In genomic region chr3:71447197-71447596, GRCh38 we compare ENCODE assay signal across 13 cellular contexts.
DNase-seq lines count a peak whose midpoint lies in the region; ATAC-seq, FAIRE-seq and TF ChIP-seq lines count a peak whose summit lies in the region.
"Had no signal": no experiment of that assay in that cellular context is flagged by ENCODE, and none has a peak within 500 bp of the region (broad histone marks: within the 10 kb centered on the region; RNA-seq: fewer than 3 reads in every experiment).

No MANE protein-coding gene starts in this region.

- H2BK15ac ChIP-seq in mesenchymal stem cell (ENCODE audit: low read depth, poor library complexity, severe bottlenecking), result no peak overlapping the region

- H2BK5ac ChIP-seq in mesenchymal stem cell (ENCODE audit: low read depth, low read length, poor library complexity, severe bottlenecking), result no peak overlapping the region

- peak; percentile 68 for FAIRE-seq in GM12891 (lab: Jason Lieb, UNC)
- no peak for FAIRE-seq in urothelium cell line (lab: Jason Lieb, UNC)

- WGBS in mesenchymal stem cell, result 78% methylated on average over 2 of the region's 2 CpGs

- H3K27me3 Mint-ChIP-seq in activated naive CD8-positive, alpha-beta T cell treated with anti-CD3 and anti-CD28 coated beads, Interleukin-2, amount 10 ng/mL, durations not matched to agents 7 days and 5 days, result no peaks in the 10 kb centered on the region

- TF ChIP-seq POLR2A in GM12891 (IDR thresholded peaks at IDR 0.05; ENCODE audit: low read depth, low read length), result no peak

- H3K27ac Mint-ChIP-seq in activated naive CD8-positive, alpha-beta T cell treated with anti-CD3 and anti-CD28 coated beads, Interleukin-2, amount 10 ng/mL, durations not matched to agents 7 days and 5 days, result peak overlapping the region; percentile 81

- POLR2A ChIA-PET in activated naive CD8-positive, alpha-beta T cell treated with anti-CD3 and anti-CD28 coated beads, Interleukin-2, amount 10 ng/mL, durations not matched to agents 7 days and 5 days (lab: Charles Lee), result interaction anchor here (0.8 to 9.4 kb wide), 3 partner anchors 6 to 145 kb away, joined by 3 to 98 read pairs (median 3); no protein-coding TSS in a partner anchor

- H3K4ac ChIP-seq in mesenchymal stem cell (ENCODE audit: low read depth in 1 of 2, low read length in 2 of 2), result no peak overlapping the region

- no peak overlapping the region for H3K14ac ChIP-seq in mesenchymal stem cell (ENCODE audit: low read length in 2 of 2)

- H3K27me3 ChIP-seq in BLaER1 (no peaks in the 10 kb centered on the region), mesenchymal stem cell (ENCODE audit: control insufficient read depth in 1 of 2, insufficient read depth in 1 of 2, low read length in 2 of 2) (no peaks in the 10 kb centered on the region)
- H3K27me3 ChIP-seq: hepatocyte had no signal

- H4K8ac ChIP-seq in mesenchymal stem cell (ENCODE audit: low read length), result no peak overlapping the region

- H3K9ac ChIP-seq in BLaER1 (no peak overlapping the region), mesenchymal stem cell (ENCODE audit: low read length) (no peak overlapping the region)
- H3K9ac ChIP-seq: parathyroid adenoma, SK-N-SH had no signal

- no peaks in the 10 kb centered on the region for H4K20me1 ChIP-seq in BLaER1

- H3K18ac ChIP-seq in mesenchymal stem cell (ENCODE audit: low read depth in 1 of 2, low read length in 2 of 2), result peak overlapping the region in 1 of 2 experiments; percentile 55

- peak overlapping the region in 1 of 2 experiments; percentile 67 for H2BK12ac ChIP-seq in mesenchymal stem cell (ENCODE audit: low read length in 2 of 2)

- H2AK5ac ChIP-seq in mesenchymal stem cell (ENCODE audit: low read length, severe bottlenecking), result peak overlapping the region; percentile 31

- no peak for ATAC-seq in activated naive CD8-positive, alpha-beta T cell treated with anti-CD3 and anti-CD28 coated beads, Interleukin-2, amount 10 ng/mL, durations not matched to agents 7 days and 5 days (ENCODE audit: low read depth)
- ATAC-seq in HG02571 (IDR thresholded peaks at IDR 0.05; ENCODE audit: unreplicated experiment) (no peak), HG02970 (IDR thresholded peaks at IDR 0.05; ENCODE audit: low FRiP score, unreplicated experiment) (no peak)

- no peaks in the 10 kb centered on the region for H3K9me3 Mint-ChIP-seq in activated naive CD8-positive, alpha-beta T cell treated with anti-CD3 and anti-CD28 coated beads, Interleukin-2, amount 10 ng/mL, durations not matched to agents 7 days and 5 days

- H3K36me3 ChIP-seq in BLaER1, result no peaks in the 10 kb centered on the region
- peaks cover 0 to 9% of the 10 kb centered on the region in 2 experiments for H3K36me3 ChIP-seq in mesenchymal stem cell (ENCODE audit: control insufficient read depth in 1 of 2, insufficient read depth in 2 of 2, low read depth in 1 of 2, low read length in 2 of 2)

- H3K36me3 Mint-ChIP-seq in activated naive CD8-positive, alpha-beta T cell treated with anti-CD3 and anti-CD28 coated beads, Interleukin-2, amount 10 ng/mL, durations not matched to agents 7 days and 5 days, result peaks cover 3% of the 10 kb centered on the region

- no peak overlapping the region for H3K23ac ChIP-seq in mesenchymal stem cell (ENCODE audit: low read length in 2 of 2)

- no peak for DNase-seq in GM12891 (ENCODE audit: insufficient read length, low spot score)
- DNase-seq in activated naive CD8-positive, alpha-beta T cell treated with anti-CD3 and anti-CD28 coated beads, Interleukin-2, amount 10 ng/mL, durations not matched to agents 7 days and 5 days, result no peak
- DNase-seq in mesenchymal stem cell, result no peak
- DNase-seq in urothelium cell line (ENCODE audit: low spot score), result no peak
- DNase-seq in stimulated activated CD4-positive, alpha-beta T cell treated with anti-CD3 and anti-CD28 coated beads, Interleukin-4, amount 100 ng/mL, for 1 hour, result no peak
- DNase-seq: GF-D8, NCI-H146, SK-N-SH had no signal

- peak overlapping the region; percentile 86 for H3K4me2 ChIP-seq in BLaER1
- no peak overlapping the region for H3K4me2 ChIP-seq in mesenchymal stem cell (ENCODE audit: low read length, poor library complexity, severe bottlenecking)
- H3K4me2 ChIP-seq: hepatocyte had no signal

- H3K4me3 Mint-ChIP-seq in activated naive CD8-positive, alpha-beta T cell treated with anti-CD3 and anti-CD28 coated beads, Interleukin-2, amount 10 ng/mL, durations not matched to agents 7 days and 5 days, result peak overlapping the region; percentile 26

- H3K4me3 ChIP-seq in BLaER1 (no peak overlapping the region), mesenchymal stem cell (ENCODE audit: insufficient read depth in 1 of 2, low read depth in 1 of 2, low read length in 2 of 2) (no peak overlapping the region)
- H3K4me3 ChIP-seq: hepatocyte had no signal

- H2BK120ac ChIP-seq in mesenchymal stem cell (ENCODE audit: low read depth, low read length), result no peak overlapping the region

- H3K4me1 ChIP-seq in BLaER1 (peaks cover 59% of the 10 kb centered on the region), mesenchymal stem cell (ENCODE audit: control insufficient read depth, insufficient read depth, low read depth, low read length) (peaks cover 21% of the 10 kb centered on the region)

- H3K27ac ChIP-seq in BLaER1 (peak overlapping the region; percentile 92), mesenchymal stem cell (ENCODE audit: low read length, poor library complexity, severe bottlenecking) (peak overlapping the region; percentile 10)
- H3K27ac ChIP-seq: hepatocyte, parathyroid adenoma had no signal

- peaks cover 38% of the 10 kb centered on the region for H3K79me1 ChIP-seq in mesenchymal stem cell (replicated peaks; ENCODE audit: low read length, poor library complexity, severe bottlenecking)

- peaks cover 79% of the 10 kb centered on the region for H3K4me1 Mint-ChIP-seq in activated naive CD8-positive, alpha-beta T cell treated with anti-CD3 and anti-CD28 coated beads, Interleukin-2, amount 10 ng/mL, durations not matched to agents 7 days and 5 days

- peak overlapping the region; percentile 1 for H4K91ac ChIP-seq in mesenchymal stem cell (ENCODE audit: low read length)

- no peaks in the 10 kb centered on the region for H3K9me3 ChIP-seq in BLaER1
- H3K9me3 ChIP-seq in mesenchymal stem cell (ENCODE audit: control insufficient read depth, low read length), result no peaks in the 10 kb centered on the region
- H3K9me3 ChIP-seq: SK-N-SH had no signal

- no peak overlapping the region for H2AFZ ChIP-seq in mesenchymal stem cell (ENCODE audit: low read depth, low read length)
- H2AFZ ChIP-seq: hepatocyte, parathyroid adenoma had no signal

TF ChIP-seq in GM12891, 5 proteins besides CTCF, POLR2A, EP300 and RAD21:
- no peak for TF ChIP-seq POLR2AphosphoS5 (IDR thresholded peaks at IDR 0.05; ENCODE audit: low read depth, low read length)
- no peak for TF ChIP-seq TAF1 (IDR thresholded peaks at IDR 0.05; ENCODE audit: low read depth, low read length)
- TF ChIP-seq SPI1 (IDR thresholded peaks at IDR 0.05; ENCODE audit: low read depth, low read length), result no peak
- no peak for TF ChIP-seq POU2F2 (IDR thresholded peaks at IDR 0.05; ENCODE audit: low read depth, low read length)
- TF ChIP-seq PAX5 (IDR thresholded peaks at IDR 0.05; ENCODE audit: insufficient read depth, low read length, severe bottlenecking), result no peak
